ENCODE assay signal across 25 cellular contexts in the genomic region with DNA sequence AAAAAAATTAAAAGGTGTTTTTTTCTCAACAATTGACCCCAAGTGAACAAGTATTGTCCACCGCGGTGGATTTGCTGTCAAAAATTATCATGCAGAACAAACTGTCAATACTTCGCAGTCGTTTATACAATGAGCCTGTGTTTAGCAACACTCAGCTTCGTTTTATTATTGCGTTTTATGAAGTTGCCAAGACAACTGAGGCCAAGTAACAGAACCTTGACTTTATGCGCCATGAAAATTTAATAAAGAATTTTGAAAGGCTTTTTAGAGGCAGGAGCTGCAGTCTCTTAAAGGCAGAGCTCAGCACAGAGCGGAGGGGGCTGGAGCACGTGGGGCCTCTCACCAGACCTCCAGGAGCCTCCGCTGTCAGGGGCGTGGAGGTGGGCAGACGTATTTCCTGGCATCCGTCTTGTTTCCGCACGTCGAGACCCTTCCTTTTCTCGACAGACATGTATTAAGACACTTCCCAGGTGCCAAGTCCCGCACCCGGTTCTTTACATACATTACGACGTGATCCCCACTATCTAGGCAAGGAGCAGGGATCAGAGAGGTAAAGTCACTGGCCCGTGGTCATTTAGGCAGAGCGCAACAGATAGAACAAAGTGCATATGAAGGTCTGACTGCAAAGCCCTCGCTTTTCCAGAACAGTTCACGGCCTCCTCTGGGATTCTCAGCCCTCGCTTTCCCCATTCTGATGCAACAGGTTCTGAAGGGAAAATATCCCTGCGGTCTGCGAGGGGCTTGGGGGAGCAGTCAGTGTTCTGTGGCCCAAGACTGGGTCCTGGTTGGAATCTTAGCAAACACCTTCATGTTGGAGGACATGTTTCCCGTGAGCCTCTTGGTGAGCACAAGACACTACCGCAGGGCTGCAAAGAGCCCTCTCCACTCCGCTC.
DNase-seq lines count a peak whose midpoint lies in the region; ATAC-seq, FAIRE-seq and TF ChIP-seq lines count a peak whose summit lies in the region.
"Had no signal": no experiment of that assay in that cellular context is flagged by ENCODE, and none has a peak within 500 bp of the region (broad histone marks: within the 10 kb centered on the region; RNA-seq: fewer than 3 reads in every experiment).

No MANE protein-coding gene starts in this region.

- H3K4me1 ChIP-seq in right cardiac atrium (ENCODE audit: control insufficient read depth, insufficient read depth, low read length): peaks cover 2% of the 10 kb centered on the region
- peaks cover 6 to 27% (median 13%) of the 10 kb centered on the region in 4 experiments for H3K4me1 ChIP-seq in H1 (replicated peaks in 1 of 4; ENCODE audit: control insufficient read depth in 3 of 4, insufficient read depth in 4 of 4, low read length in 3 of 4)

- H3K18ac ChIP-seq in H1 (ENCODE audit: extremely low read depth, low read length): no peak overlapping the region

- no peak for TF ChIP-seq CTCF in H1 (IDR thresholded peaks at IDR 0.05; ENCODE audit: control extremely low read depth in 1 of 3, insufficient read depth in 1 of 3, low read depth in 1 of 3, low read length in 3 of 3)

- no peak overlapping the region for H3K4ac ChIP-seq in H1 (replicated peaks; ENCODE audit: insufficient read length, low read depth, low read length)

- no peak overlapping the region for H3K56ac ChIP-seq in H1 (replicated peaks; ENCODE audit: insufficient read length, low read depth, low read length)

- H4K5ac ChIP-seq in H1 (ENCODE audit: insufficient read length, low read depth, low read length): no peak overlapping the region

- POLR2A ChIA-PET in H1 (lab: Charles Lee; ENCODE audit: partially characterized antibody): no interaction called here

- peaks cover 0 to 2% of the 10 kb centered on the region in 2 experiments for H4K20me1 ChIP-seq in H1 (replicated peaks in 1 of 2; ENCODE audit: control insufficient read depth in 1 of 2, insufficient read depth in 2 of 2, low read length in 2 of 2)

- H4K8ac ChIP-seq in H1 (ENCODE audit: extremely low read depth, insufficient read depth, low read length): no peak overlapping the region

- no peaks in the 10 kb centered on the region for H3K36me3 ChIP-seq in H1 (ENCODE audit: control insufficient read depth in 2 of 4, insufficient read depth in 4 of 4, low read length in 3 of 4)

- intact Hi-C loops in cardiac septum (cut with DNase I): no loop called here
- intact Hi-C loops in right cardiac atrium (cut with DNase I): no loop called here

- CTCF ChIA-PET in H1 (lab: Charles Lee; ENCODE audit: partially characterized antibody): interaction anchor here (0.6 to 2.4 kb wide), 7 partner anchors 9 to 195 kb away, joined by 3 to 7 read pairs (median 4); no protein-coding TSS in a partner anchor

- no peaks in the 10 kb centered on the region; the same call in 1 of the 2 replicates for H3K23me2 ChIP-seq in H1 (ENCODE audit: low read depth, low read length)

- no peak for FAIRE-seq in H1 (lab: Jason Lieb, UNC)
- FAIRE-seq: GM12891 had no signal

- no peak for TF ChIP-seq POLR2A in H1 (IDR thresholded peaks at IDR 0.05; ENCODE audit: control extremely low read depth in 1 of 2, low read depth in 2 of 2, low read length in 2 of 2)

- H3K79me1 ChIP-seq in H1 (ENCODE audit: low read depth, low read length): peaks cover 3% of the 10 kb centered on the region; the same call in 1 of the 2 replicates

- WGBS in right cardiac atrium: 85% methylated on average over 31 of the region's 31 CpGs
- WGBS in H1 (ENCODE audit: extremely low coverage in 1 of 2, insufficient coverage in 1 of 2, insufficient read length in 1 of 2, insufficient replicate concordance in 2 of 2, low coverage in 1 of 2, low lambda C conversion rate in 2 of 2, missing lambda C conversion rate in 1 of 2), 2 experiments: 88% methylated on average over 31 of the region's 31 CpGs; no CpG with 5 or more reads in 1 of the 2 experiments

- ATAC-seq in right cardiac atrium (no peak), HG03025 (IDR thresholded peaks at IDR 0.05; ENCODE audit: low FRiP score, unreplicated experiment) (no peak), HG03354 (IDR thresholded peaks at IDR 0.05; ENCODE audit: poor library complexity, severe bottlenecking, unreplicated experiment) (no peak)
- ATAC-seq: CD8-positive, alpha-beta T cell; Panc1 had no signal

- H3K9ac ChIP-seq in H1 (replicated peaks in 1 of 4; ENCODE audit: extremely low read depth in 1 of 4, low read depth in 3 of 4, low read length in 3 of 4): no peak overlapping the region

- H3K79me2 ChIP-seq in H1 (ENCODE audit: control insufficient read depth in 1 of 2, insufficient read depth in 2 of 2, low read length in 2 of 2): no peaks in the 10 kb centered on the region

- no peak overlapping the region for H2BK15ac ChIP-seq in H1 (ENCODE audit: low read length)

- H2BK120ac ChIP-seq in H1 (replicated peaks; ENCODE audit: low read depth, low read length): no peak overlapping the region

- no peak for TF ChIP-seq RAD21 in H1 (IDR thresholded peaks at IDR 0.05 in 1 of 2, conservative IDR thresholded peaks at IDR 0.05 in 1 of 2; ENCODE audit: low read depth in 2 of 2, low read length in 2 of 2)

- no peak overlapping the region for H3K23ac ChIP-seq in H1 (ENCODE audit: insufficient read length)

- H3K27ac ChIP-seq in right cardiac atrium (ENCODE audit: low read length) (no peak overlapping the region), H1 (ENCODE audit: low read depth, low read length) (no peak overlapping the region)
- H3K27ac ChIP-seq: 22Rv1, C4-2B, RWPE1 had no signal

- no peak overlapping the region for H3K4me2 ChIP-seq in H1 (ENCODE audit: insufficient read depth in 1 of 2, low read depth in 2 of 2, low read length in 2 of 2)

- H2BK12ac ChIP-seq in H1 (ENCODE audit: low read depth, low read length): 0 out of 2 replicates have a peak overlapping the region, but pooled peaks have one; percentile 35

- 0 out of 2 replicates have a peak overlapping the region, but pooled peaks have one; percentile 16 for H2BK5ac ChIP-seq in H1 (ENCODE audit: low read depth, low read length)

- H3K27me3 ChIP-seq in right cardiac atrium (ENCODE audit: control insufficient read depth, insufficient read depth): no peaks in the 10 kb centered on the region
- H3K27me3 ChIP-seq in H1 (replicated peaks in 1 of 4; ENCODE audit: control insufficient read depth in 3 of 4, extremely low read depth in 1 of 4, insufficient read depth in 3 of 4, low read length in 3 of 4): no peaks in the 10 kb centered on the region

- H3K4me3 ChIP-seq in right cardiac atrium (ENCODE audit: low read length): no peak overlapping the region
- H3K4me3 ChIP-seq in H1 (ENCODE audit: extremely low read depth in 1 of 4, insufficient read depth in 2 of 4, low read depth in 3 of 4, low read length in 4 of 4): no peak overlapping the region

- no peak overlapping the region for H2BK20ac ChIP-seq in H1 (ENCODE audit: low read length)

- H3K9me3 ChIP-seq in right cardiac atrium (ENCODE audit: control insufficient read depth, low read length): no peaks in the 10 kb centered on the region
- H3K9me3 ChIP-seq in H1 (ENCODE audit: insufficient read depth in 2 of 2, low read depth in 1 of 2, low read length in 1 of 2): no peaks in the 10 kb centered on the region
- H3K9me3 ChIP-seq: Caco-2 had no signal

- DNase-seq in cardiac septum (ENCODE audit: low spot score) (peak; percentile 46), right cardiac atrium (no peak), H1 (ENCODE audit: low read depth in 1 of 2, low spot score in 2 of 2) (no peak), mesenteric fat pad (ENCODE audit: low spot score) (peak; percentile 67), NCI-H1417 (lab: John Stamatoyannopoulos, UW) (no peak), hepatic stellate cell (ENCODE audit: low spot score) (no peak)
- DNase-seq: Caco-2; CD8-positive, alpha-beta T cell; GF-D8; GOT3; KBM-7; MM.1S; NCI-H1417 treated with DMSO at 0.1 percent for 48 hours; NCI-H1694 treated with DMSO at 0.1 percent for 48 hours; NCI-H2081; NCI-H2227 treated with DMSO at 0.1 percent for 48 hours; NCI-H526 treated with DMSO at 0.1 percent for 48 hours; SHP77 had no signal

- TF ChIP-seq EP300 in H1 (IDR thresholded peaks at IDR 0.05; ENCODE audit: borderline replicate concordance in 1 of 2, low read depth in 2 of 2, low read length in 2 of 2): no peak

- no peak overlapping the region for H2AFZ ChIP-seq in H1 (ENCODE audit: low read length)

- H3K14ac ChIP-seq in H1 (ENCODE audit: insufficient read length): no peak overlapping the region

- H4K91ac ChIP-seq in H1 (replicated peaks; ENCODE audit: insufficient read length, low read length): no peak overlapping the region

- 0 out of 2 replicates have a peak overlapping the region, but pooled peaks have one; percentile 57 for H2AK5ac ChIP-seq in H1 (ENCODE audit: low read depth, low read length)

TF ChIP-seq in H1, 55 proteins besides CTCF, POLR2A, EP300 and RAD21:
- TF ChIP-seq YY1 (IDR thresholded peaks at IDR 0.05; ENCODE audit: low read depth, low read length) (no peak), POU5F1 (IDR thresholded peaks at IDR 0.05; ENCODE audit: low read depth, low read length) (no peak), CTBP2 (IDR thresholded peaks at IDR 0.05; ENCODE audit: borderline replicate concordance, insufficient read depth, insufficient read length, low read length) (no peak), TBP (IDR thresholded peaks at IDR 0.05; ENCODE audit: low read depth, low read length) (no peak), JUND (IDR thresholded peaks at IDR 0.05; ENCODE audit: low read length) (no peak), HDAC2 (IDR thresholded peaks at IDR 0.05; ENCODE audit: borderline replicate concordance in 1 of 2, low read depth in 2 of 2, low read length in 2 of 2) (no peak)

Comparison
In these comparisons a context has a peak if more than half of its experiments do, and no peak if none do; other contexts are left out.
1. DNase-seq: peak in cardiac septum (single experiment) and mesenteric fat pad (single experiment); none in right cardiac atrium (0 of 3), H1 (0 of 2), NCI-H1417 (0 of 3) and hepatic stellate cell (single experiment).